Comparison of ENCODE assay signal across 8 cellular contexts in genomic region chr20:34871320-34871926, GRCh38. TPM values are rescaled to one million over a fixed set of nuclear protein-coding genes. Genes with fewer than 3 reads are reported as not detected.
DNase-seq lines count a peak whose midpoint lies in the region; ATAC-seq and TF ChIP-seq lines count a peak whose summit lies in the region.
"Had no signal": no experiment of that assay in that cellular context is flagged by ENCODE, and none has a peak within 500 bp of the region (broad histone marks: within the 10 kb centered on the region; RNA-seq: fewer than 3 reads in every experiment).

No MANE protein-coding gene starts in this region.

- no peaks in the 10 kb centered on the region for H4K20me1 ChIP-seq in H9 (ENCODE audit: control insufficient read depth, insufficient read depth, insufficient read length)

- H3K23me2 ChIP-seq in H9 (ENCODE audit: insufficient read length, low read depth, low read length, poor library complexity, severe bottlenecking) = peaks cover 12% of the 10 kb centered on the region

- peak overlapping the region; percentile 92 to 95 for H3K4me3 Mint-ChIP-seq in H9

- peak overlapping the region; percentile 76 for H3K4me3 ChIP-seq in fibroblast of villous mesenchyme (ENCODE audit: low read depth, low read length)

- WGBS in H9 (ENCODE audit: extremely low coverage, insufficient read length, low lambda C conversion rate) = no CpG with 5 or more reads among the region's 7 CpGs

- peak overlapping the region; percentile 4 for H3K9ac ChIP-seq in H9 (ENCODE audit: extremely low read depth, insufficient read length, low read length)

- POLR2A ChIA-PET in RWPE1 (lab: Yijun Ruan, JAX; ENCODE audit: low non-redundant PET) = no interaction called here

- no peak overlapping the region for H2BK20ac ChIP-seq in H9 (ENCODE audit: low read depth, low read length, poor library complexity, severe bottlenecking)

- H2BK120ac ChIP-seq in H9 (ENCODE audit: low read depth, low read length, poor library complexity, severe bottlenecking) = no peak overlapping the region

- H3K4me2 ChIP-seq in H9 (ENCODE audit: insufficient read depth, insufficient read length, low read length) = peak overlapping the region; percentile 93

- H2BK5ac ChIP-seq in H9 (ENCODE audit: insufficient read length, low read length) = no peak overlapping the region

- no peak overlapping the region for H3K56ac ChIP-seq in H9 (ENCODE audit: insufficient read length, low read depth, low read length)

- CTCF ChIA-PET in RWPE1 (lab: Yijun Ruan, JAX) = interaction anchor here (1.7 to 4.5 kb wide), 2 partner anchors 85 to 113 kb away, joined by 7 to 57 read pairs; partner anchors contain the start of genes GSS and MYH7B

- no peak for DNase-seq in H9
- DNase-seq in RWPE1 (ENCODE audit: low spot score) = no peak
- no peak for DNase-seq in fibroblast of villous mesenchyme (ENCODE audit: low read depth)
- peak in 7 of 10 donors; percentile 28 to 90 (median 56) for DNase-seq in posterior cingulate gyrus
- no peak for DNase-seq in HUDEP-2 (lab: John Stamatoyannopoulos, UW; ENCODE audit: unreplicated experiment in 76 of 76)
- DNase-seq in foreskin melanocyte = no peak
- DNase-seq: NCI-H1436 treated with DMSO at 0.1 percent for 48 hours had no signal

- peaks cover 6% of the 10 kb centered on the region; the same call in 1 of the 2 replicates for H3K4me1 ChIP-seq in H9 (ENCODE audit: insufficient read depth, low read length)

- peak overlapping the region in 1 of 3 experiments; percentile 1; a peak in 1 of 7 replicates for H3K27ac Mint-ChIP-seq in H9

- H2AK5ac ChIP-seq in H9 (ENCODE audit: insufficient read length, low read length) = no peak overlapping the region

- no peak overlapping the region for H2BK12ac ChIP-seq in H9 (ENCODE audit: insufficient read length, low read depth, low read length)

- no peak overlapping the region for H3K23ac ChIP-seq in H9 (ENCODE audit: insufficient read length, low read depth, low read length)

- H3K79me2 ChIP-seq in H9 (ENCODE audit: insufficient read depth, low read length) = no peaks in the 10 kb centered on the region

- H4K8ac ChIP-seq in H9 (replicated peaks; ENCODE audit: insufficient read length, low read depth, low read length) = no peak overlapping the region

- intact Hi-C loops in posterior cingulate gyrus (cut with DNase I) = loop anchor here (5.0 kb wide), 2 partner anchors 276 to 336 kb away; partner anchors contain the start of gene EDEM2

- no peak overlapping the region for H3K4ac ChIP-seq in H9 (ENCODE audit: low read depth, low read length)

- H2AFZ ChIP-seq in H9 (ENCODE audit: low read length) = no peak overlapping the region

- no peaks in the 10 kb centered on the region for H3K9me3 Mint-ChIP-seq in H9

- ATAC-seq in GM18861 (IDR thresholded peaks at IDR 0.05; ENCODE audit: unreplicated experiment) = no peak

- H3K9me3 ChIP-seq in H9 (ENCODE audit: control insufficient read depth, low read depth, low read length) = no peaks in the 10 kb centered on the region

- H3K27me3 ChIP-seq in H9 (ENCODE audit: insufficient read depth, low read length) = no peaks in the 10 kb centered on the region; the same call in 1 of the 2 replicates

- H3K79me1 ChIP-seq in H9 (ENCODE audit: insufficient read depth, low read depth, low read length, poor library complexity, severe bottlenecking) = no peaks in the 10 kb centered on the region

- peaks cover 25% of the 10 kb centered on the region for H3K27me3 Mint-ChIP-seq in H9 (ENCODE audit: low read depth)

- no peak overlapping the region for H3K18ac ChIP-seq in H9 (ENCODE audit: insufficient read length, low read depth, low read length)

- no peak overlapping the region for H3K14ac ChIP-seq in H9 (ENCODE audit: insufficient read depth, low read length)

- H4K5ac ChIP-seq in H9 (ENCODE audit: insufficient read length, low read depth, low read length) = no peak overlapping the region

- H3K4me1 Mint-ChIP-seq in H9 = peaks cover 33 to 35% of the 10 kb centered on the region in 2 experiments

- no peak overlapping the region for H2BK15ac ChIP-seq in H9 (ENCODE audit: low read depth, low read length)

- peaks cover 0 to 9% (median 0%) of the 10 kb centered on the region in 3 experiments; a peak in 4 of 7 replicates for H3K36me3 Mint-ChIP-seq in H9 (ENCODE audit: insufficient read depth in 1 of 3, low read depth in 3 of 3)

- H3K27ac ChIP-seq in H9 (ENCODE audit: insufficient read length, low read depth, low read length) (no peak overlapping the region), RWPE1 (peak overlapping the region; percentile 1; the same call in 1 of the 2 replicates)

- H3T11ph ChIP-seq in H9 (ENCODE audit: low read length) = no peak overlapping the region

- H4K91ac ChIP-seq in H9 (ENCODE audit: insufficient read length, low read depth, low read length) = no peak overlapping the region

- TF ChIP-seq CTCF in H9 (conservative IDR thresholded peaks at IDR 0.05) (no peak), RWPE1 (conservative IDR thresholded peaks at IDR 0.05; ENCODE audit: low read depth) (no peak), fibroblast of villous mesenchyme (IDR thresholded peaks at IDR 0.05; ENCODE audit: insufficient read depth, low read depth, low read length) (no peak)

RNA-seq across cellular contexts. Expression of gene GGT7, which starts 1.2 kb away (rescaled TPM):
- 38.6 and 40.9 TPM in 2 replicates for total RNA-seq in H9 (2021)
- total RNA-seq in fibroblast of villous mesenchyme = 9.3 and 9.5 TPM in 2 replicates

RNA-seq across cellular contexts. Expression of gene ACSS2, which starts 5.0 kb away (rescaled TPM):
- total RNA-seq in H9 (2021) = 12.2 and 15.4 TPM in 2 replicates
- total RNA-seq in fibroblast of villous mesenchyme = 101 and 102 TPM in 2 replicates

RNA-seq across cellular contexts. Expression of gene NCOA6, which starts 46.0 kb away (rescaled TPM):
- total RNA-seq in H9 (2021) = 23.9 and 25.2 TPM in 2 replicates
- total RNA-seq in fibroblast of villous mesenchyme = 6.4 and 8.6 TPM in 2 replicates

Comparison
In these comparisons a context has a peak if more than half of its experiments do, and no peak if none do; other contexts are left out.
1. DNase-seq: peak in posterior cingulate gyrus (7 of 10); none in H9 (single experiment), RWPE1 (single experiment), fibroblast of villous mesenchyme (single experiment), HUDEP-2 (0 of 76) and foreskin melanocyte (single experiment).